ENCODE assay signal across 25 cellular contexts in genomic region chr9:125971050-125971449, GRCh38.
A peak's percentile ranks its signal among the peaks of the same experiment; 100 is the strongest.
DNase-seq lines count a peak whose midpoint lies in the region; ATAC-seq, FAIRE-seq and TF ChIP-seq lines count a peak whose summit lies in the region.
"Had no signal": no experiment of that assay in that cellular context is flagged by ENCODE, and none has a peak within 500 bp of the region (broad histone marks: within the 10 kb centered on the region; RNA-seq: fewer than 3 reads in every experiment).

No MANE protein-coding gene starts in this region.

- H3K9me3 ChIP-seq in lung (ENCODE audit: control insufficient read depth in 2 of 2, insufficient read depth in 1 of 2, low read length in 1 of 2): peaks cover 0 to 10% of the 10 kb centered on the region in 2 donors
- H3K9me3 ChIP-seq: BE2C had no signal

- TF ChIP-seq POLR2A in GM18505 (IDR thresholded peaks at IDR 0.05; ENCODE audit: borderline replicate concordance, extremely low read depth, insufficient read depth, insufficient read length): no peak

- no peak overlapping the region for H3K4me3 ChIP-seq in bronchial epithelial cell (ENCODE audit: low read depth, low read length)
- no peak overlapping the region for H3K4me3 ChIP-seq in lung
- H3K4me3 ChIP-seq: GM23338 had no signal

- H3K4me1 Mint-ChIP-seq in stimulated activated naive CD8-positive, alpha-beta T cell treated with anti-CD3 and anti-CD28 coated beads, Interleukin-15, amount 100 ng/mL, for 72 hours: no peaks in the 10 kb centered on the region
- H3K4me1 Mint-ChIP-seq in naive thymus-derived CD8-positive, alpha-beta T cell: no peaks in the 10 kb centered on the region
- H3K4me1 Mint-ChIP-seq: GM23338 had no signal

- H3K27me3 ChIP-seq in bronchial epithelial cell (ENCODE audit: control insufficient read depth, insufficient read depth, low read length): no peaks in the 10 kb centered on the region
- H3K27me3 ChIP-seq in lung (ENCODE audit: control insufficient read depth, insufficient read depth): no peaks in the 10 kb centered on the region
- H3K27me3 ChIP-seq: BE2C had no signal

- H3K27me3 Mint-ChIP-seq in stimulated activated naive CD8-positive, alpha-beta T cell treated with anti-CD3 and anti-CD28 coated beads, Interleukin-15, amount 100 ng/mL, for 72 hours: no peaks in the 10 kb centered on the region
- peaks cover 0 to 1% (median 0%) of the 10 kb centered on the region in 5 donors for H3K27me3 Mint-ChIP-seq in naive thymus-derived CD8-positive, alpha-beta T cell

- H3K4me1 ChIP-seq in lung (ENCODE audit: control insufficient read depth in 2 of 2, insufficient read depth in 2 of 2, low read length in 2 of 2): peaks cover 0 to 4% of the 10 kb centered on the region in 2 donors

- no peak for TF ChIP-seq CTCF in bronchial epithelial cell (IDR thresholded peaks at IDR 0.05; ENCODE audit: insufficient read depth, low read length, severe bottlenecking)
- no peak for TF ChIP-seq CTCF in lung (IDR thresholded peaks at IDR 0.05; ENCODE audit: control extremely low read depth, extremely low read depth)

- no peak for ATAC-seq in stimulated activated naive CD8-positive, alpha-beta T cell treated with anti-CD3 and anti-CD28 coated beads, Interleukin-15, amount 100 ng/mL, for 72 hours
- ATAC-seq in stimulated activated naive CD8-positive, alpha-beta T cell treated with anti-CD3 and anti-CD28 coated beads, Interleukin-15, Interleukin-2, amounts not matched to agents 100 U/mL and 50 U/mL, for 24 hours: no peak
- ATAC-seq in lung (ENCODE audit: insufficient read depth, low FRiP score) (no peak), GM18505 (IDR thresholded peaks at IDR 0.05; ENCODE audit: unreplicated experiment) (no peak)
- ATAC-seq in naive thymus-derived CD8-positive, alpha-beta T cell: no peak
- ATAC-seq: GM23338 had no signal

- DNase-seq in stimulated activated naive CD8-positive, alpha-beta T cell treated with anti-CD3 and anti-CD28 coated beads, Interleukin-15, amount 100 ng/mL, for 72 hours: no peak
- DNase-seq in stimulated activated naive CD8-positive, alpha-beta T cell treated with anti-CD3 and anti-CD28 coated beads, Interleukin-15, Interleukin-2, amounts not matched to agents 100 U/mL and 50 U/mL, for 24 hours: no peak
- no peak for DNase-seq in bronchial epithelial cell (ENCODE audit: low read depth)
- peak; percentile 18 for DNase-seq in lung (ENCODE audit: low spot score)
- DNase-seq in activated CD8-positive, alpha-beta memory T cell treated with anti-CD3 and anti-CD28 coated beads, Interleukin-2, amount 50 U/mL, for 4 hours: no peak
- no peak for DNase-seq in naive thymus-derived CD8-positive, alpha-beta T cell
- DNase-seq: BE2C, DMS53, GF-D8, HCEC 1CT, KG1, NCI-H1092 treated with DMSO at 0.1 percent for 48 hours, NCI-H1436 treated with DMSO at 0.1 percent for 48 hours, NCI-H1930, NCI-H2171, NCI-H345, NCI-H524, NCI-H82, Right ventricle myocardium superior, SW 1271 had no signal

- H3K36me3 Mint-ChIP-seq in naive thymus-derived CD8-positive, alpha-beta T cell: peaks cover 0 to 12% (median 2%) of the 10 kb centered on the region in 3 donors

- H3K27ac Mint-ChIP-seq in stimulated activated naive CD8-positive, alpha-beta T cell treated with anti-CD3 and anti-CD28 coated beads, Interleukin-15, amount 100 ng/mL, for 72 hours: peak overlapping the region; percentile 25 to 54
- no peak overlapping the region for H3K27ac Mint-ChIP-seq in naive thymus-derived CD8-positive, alpha-beta T cell
- H3K27ac Mint-ChIP-seq: GM23338 had no signal

- H3K27ac ChIP-seq in lung (ENCODE audit: low read depth in 1 of 2, low read length in 1 of 2): no peak overlapping the region
- H3K27ac ChIP-seq: HL-60 had no signal

- POLR2A ChIA-PET in naive thymus-derived CD8-positive, alpha-beta T cell (lab: Charles Lee): no interaction called here

- no peaks in the 10 kb centered on the region for H3K9me3 Mint-ChIP-seq in stimulated activated naive CD8-positive, alpha-beta T cell treated with anti-CD3 and anti-CD28 coated beads, Interleukin-15, amount 100 ng/mL, for 72 hours
- peaks cover 0 to 15% (median 3%) of the 10 kb centered on the region in 9 donors for H3K9me3 Mint-ChIP-seq in naive thymus-derived CD8-positive, alpha-beta T cell

- WGBS in lung, 2 donors: 68 to 86% methylated on average over 3 of the region's 3 CpGs

- H3K4me3 Mint-ChIP-seq in stimulated activated naive CD8-positive, alpha-beta T cell treated with anti-CD3 and anti-CD28 coated beads, Interleukin-15, amount 100 ng/mL, for 72 hours: no peak overlapping the region
- H3K4me3 Mint-ChIP-seq in naive thymus-derived CD8-positive, alpha-beta T cell: no peak overlapping the region
- H3K4me3 Mint-ChIP-seq: GM23338 had no signal

- H3K36me3 ChIP-seq in bronchial epithelial cell (ENCODE audit: control insufficient read depth, insufficient read depth, low read length) (peaks cover 1% of the 10 kb centered on the region), lung (ENCODE audit: control insufficient read depth in 2 of 2, insufficient read depth in 2 of 2, low read length in 2 of 2) (no peaks in the 10 kb centered on the region)
- H3K36me3 ChIP-seq: BE2C had no signal

- peak; percentile 18 for FAIRE-seq in bronchial epithelial cell (lab: Jason Lieb, UNC)
- FAIRE-seq: A204.1, D721Med had no signal

Comparison
In these comparisons a context has a peak if more than half of its experiments do, and no peak if none do; other contexts are left out.
1. H3K27ac Mint-ChIP-seq: peak in stimulated activated naive CD8-positive, alpha-beta T cell treated with anti-CD3 and anti-CD28 coated beads, Interleukin-15, amount 100 ng/mL, for 72 hours (2 of 2); none in naive thymus-derived CD8-positive, alpha-beta T cell (0 of 10).